In the genomic region with DNA sequence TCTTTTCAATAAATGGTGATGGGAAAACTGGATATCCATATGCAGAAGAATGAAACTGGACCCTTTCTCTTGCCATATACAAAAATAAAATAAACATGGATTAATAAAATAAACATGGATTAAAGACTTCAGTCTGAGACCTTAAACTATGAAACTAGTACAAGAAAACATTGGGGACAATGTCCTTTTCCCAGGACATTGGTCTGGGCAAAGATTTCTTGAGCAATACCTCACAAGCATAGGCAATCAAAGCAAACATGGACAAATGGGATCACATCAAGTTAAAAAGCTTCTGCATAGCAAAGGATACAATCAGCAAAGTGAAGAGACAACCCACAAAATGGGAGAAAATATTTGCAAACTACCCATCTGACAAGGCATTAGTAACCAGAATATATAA, we compare ENCODE assay signal across 3 cellular contexts.
DNase-seq lines count a peak whose midpoint lies in the region; ATAC-seq, FAIRE-seq and TF ChIP-seq lines count a peak whose summit lies in the region.
"Not testable (repeated sequence)": the region's sequence is repeated elsewhere in the genome, so short reads cannot be mapped to it uniquely, and the experiment has no call there.

No MANE protein-coding gene starts in this region.

- H3K27me3 ChIP-seq in astrocyte (ENCODE audit: insufficient read depth, low read length); liver (ENCODE audit: control insufficient read depth in 4 of 4, insufficient read depth in 4 of 4, low read length in 3 of 4): not testable (repeated sequence)

- H3K27ac ChIP-seq in astrocyte (ENCODE audit: low read depth, low read length); liver (ENCODE audit: low read depth in 1 of 2, low read length in 2 of 2): not testable (repeated sequence)

- H3K9ac ChIP-seq in astrocyte (ENCODE audit: low read length); liver (ENCODE audit: low read depth in 1 of 2, low read length in 2 of 2): not testable (repeated sequence)

- H3K27ac Mint-ChIP-seq in astrocyte (ENCODE audit: unreplicated experiment): not testable (repeated sequence)

- H3K36me3 ChIP-seq in astrocyte (ENCODE audit: insufficient read depth, low read length); liver (ENCODE audit: control insufficient read depth in 4 of 4, insufficient read depth in 3 of 4, low read depth in 1 of 4, low read length in 3 of 4): not testable (repeated sequence)

- H3K9me3 Mint-ChIP-seq in astrocyte (ENCODE audit: unreplicated experiment): not testable (repeated sequence)

- H3K27me3 Mint-ChIP-seq in astrocyte (ENCODE audit: low read depth, unreplicated experiment): not testable (repeated sequence)

- FAIRE-seq in astrocyte (lab: Jason Lieb, UNC): peak; percentile 72

- not testable (repeated sequence) for H3K36me3 Mint-ChIP-seq in astrocyte (ENCODE audit: low read depth, unreplicated experiment)

- not testable (repeated sequence) for H3K79me2 ChIP-seq in astrocyte (ENCODE audit: insufficient read depth, low read length)

- TF ChIP-seq RAD21 in liver (IDR thresholded peaks at IDR 0.05): not testable (repeated sequence)

- peak; percentile 31 for ATAC-seq in left lobe of liver

- not testable (repeated sequence) for TF ChIP-seq CTCF in astrocyte (IDR thresholded peaks at IDR 0.05; ENCODE audit: insufficient read depth, low read depth, low read length); liver (IDR thresholded peaks at IDR 0.05; ENCODE audit: low read depth, low read length, missing input control)

- H3K4me3 ChIP-seq in astrocyte (ENCODE audit: insufficient read depth, low read depth, low read length); liver (ENCODE audit: low read depth in 1 of 3, low read length in 3 of 3): not testable (repeated sequence)

- H3K4me1 ChIP-seq in astrocyte (ENCODE audit: insufficient read depth, low read length); liver (ENCODE audit: control insufficient read depth in 4 of 4, insufficient read depth in 4 of 4, low read length in 3 of 4): not testable (repeated sequence)

- H3K9me3 ChIP-seq in astrocyte (ENCODE audit: insufficient read depth, low read depth, low read length); liver (ENCODE audit: control insufficient read depth in 4 of 4, low read length in 3 of 4): not testable (repeated sequence)

- not testable (repeated sequence) for DNase-seq in astrocyte (ENCODE audit: low read depth); left lobe of liver (ENCODE audit: low spot score)

- H3K4me3 Mint-ChIP-seq in astrocyte (ENCODE audit: unreplicated experiment): not testable (repeated sequence)

- not testable (repeated sequence) for H4K20me1 ChIP-seq in astrocyte (ENCODE audit: insufficient read depth, low read length)

- not testable (repeated sequence) for H2AFZ ChIP-seq in astrocyte (ENCODE audit: low read depth, low read length)

- H3K4me1 Mint-ChIP-seq in astrocyte (ENCODE audit: low read depth, unreplicated experiment): not testable (repeated sequence)

- H3K4me2 ChIP-seq in astrocyte (ENCODE audit: low read length): not testable (repeated sequence)

TF ChIP-seq in liver, 16 proteins besides CTCF, POLR2A, EP300 and RAD21:
- TF ChIP-seq HNF4A (conservative IDR thresholded peaks at IDR 0.05) (peak; percentile 58 to 74), REST (IDR thresholded peaks at IDR 0.05) (peak; percentile 26), HNF4G (IDR thresholded peaks at IDR 0.05) (peak; percentile 17), RXRA (IDR thresholded peaks at IDR 0.05) (peak in 1 of 2 donors; percentile 45)
TF ChIP-seq in liver: peak in this region for 4; not testable (repeated sequence) for 12.
